In genomic region chr4:84496356-84497219, GRCh38 we compare ENCODE assay signal across 11 cellular contexts. TPM values are rescaled to one million over a fixed set of nuclear protein-coding genes. Genes with fewer than 3 reads are reported as not detected.
DNase-seq lines count a peak whose midpoint lies in the region; ATAC-seq and TF ChIP-seq lines count a peak whose summit lies in the region.
"Had no signal": no experiment of that assay in that cellular context is flagged by ENCODE, and none has a peak within 500 bp of the region (broad histone marks: within the 10 kb centered on the region; RNA-seq: fewer than 3 reads in every experiment).

No MANE protein-coding gene starts in this region.

- H3K4me1 ChIP-seq in HUES64 (ENCODE audit: insufficient read depth, low read length) (peaks cover 34% of the 10 kb centered on the region), breast epithelium (peaks cover 8 to 12% of the 10 kb centered on the region in 2 donors)

- peak overlapping the region; percentile 62 for H3K4me3 ChIP-seq in HUES64 (ENCODE audit: low read length)
- peak overlapping the region in 2 of 3 donors; percentile 57 to 71 for H3K4me3 ChIP-seq in breast epithelium

- H3K4me1 Mint-ChIP-seq in mesothelial cell of epicardium: peaks cover 33% of the 10 kb centered on the region

- no peak for TF ChIP-seq POLR2A in breast epithelium (IDR thresholded peaks at IDR 0.05)

- TF ChIP-seq CTCF in breast epithelium (IDR thresholded peaks at IDR 0.05) (no peak), mesothelial cell of epicardium (IDR thresholded peaks at IDR 0.05; ENCODE audit: unreplicated experiment) (no peak)

- no peak overlapping the region for H3K27ac Mint-ChIP-seq in mesothelial cell of epicardium

- H3K36me3 Mint-ChIP-seq in mesothelial cell of epicardium: no peaks in the 10 kb centered on the region

- H3K27ac ChIP-seq in HUES64 (ENCODE audit: low read depth, low read length): no peak overlapping the region
- H3K27ac ChIP-seq in breast epithelium: no peak overlapping the region

- H3K9me3 ChIP-seq in HUES64 (ENCODE audit: insufficient read depth, low read depth, low read length) (no peaks in the 10 kb centered on the region), breast epithelium (peaks cover 0 to 12% of the 10 kb centered on the region in 2 donors)

- ATAC-seq in GM21737 (IDR thresholded peaks at IDR 0.05; ENCODE audit: unreplicated experiment): no peak
- ATAC-seq in HG02884 (IDR thresholded peaks at IDR 0.05; ENCODE audit: unreplicated experiment): no peak
- no peak for ATAC-seq in GM18868 (IDR thresholded peaks at IDR 0.05; ENCODE audit: unreplicated experiment)

- peaks cover 96% of the 10 kb centered on the region for H3K27me3 Mint-ChIP-seq in mesothelial cell of epicardium (ENCODE audit: low read depth)

- H3K36me3 ChIP-seq in HUES64 (ENCODE audit: insufficient read depth, low read length) (no peaks in the 10 kb centered on the region), breast epithelium (no peaks in the 10 kb centered on the region)

- H3K27me3 ChIP-seq in HUES64 (ENCODE audit: insufficient read depth, low read length) (peaks cover 98% of the 10 kb centered on the region), breast epithelium (peaks cover 17 to 100% of the 10 kb centered on the region in 2 donors)

- 2% methylated on average over 54 of the region's 54 CpGs for WGBS in HUES64

- H3K9ac ChIP-seq in HUES64 (ENCODE audit: low read depth, low read length): no peak overlapping the region

- intact Hi-C loops in breast epithelium (cut with DNase I; ENCODE audit: low total_unique reads): no loop called here

- DNase-seq in CD1c-positive myeloid dendritic cell (ENCODE audit: extremely low spot score) (peak; percentile 30), breast epithelium (ENCODE audit: low spot score in 2 of 2) (no peak), mesothelial cell of epicardium (ENCODE audit: low spot score in 2 of 2, unreplicated experiment in 2 of 2) (no peak), NCI-H226 (no peak)
- DNase-seq: DMS79 treated with DMSO at 0.1 percent for 48 hours, foreskin melanocyte, NCI-H446 had no signal

- H3K9me3 Mint-ChIP-seq in mesothelial cell of epicardium: no peaks in the 10 kb centered on the region

- H3K4me3 Mint-ChIP-seq in mesothelial cell of epicardium: peak overlapping the region; percentile 56

RNA-seq across cellular contexts. Expression of gene NKX6-1, which starts 2.5 kb away (rescaled TPM):
- 0.65 TPM for polyA plus RNA-seq in HUES64 (2013, experiment 1 of 2)
- 0.70 TPM for polyA plus RNA-seq in HUES64 (2013, experiment 2 of 2)
- under 1 TPM in 2 of 3 donors, not detected in 1; 0.33 to 0.44 TPM for total RNA-seq in breast epithelium
- total RNA-seq in mesothelial cell of epicardium: not detected in 3 replicates
